In genomic region chr5:141490771-141491170, GRCh38 we compare ENCODE assay signal across 18 cellular contexts. TPM values are rescaled to one million over a fixed set of nuclear protein-coding genes. Genes with fewer than 3 reads are reported as not detected.
DNase-seq lines count a peak whose midpoint lies in the region; ATAC-seq and TF ChIP-seq lines count a peak whose summit lies in the region.
"Had no signal": no experiment of that assay in that cellular context is flagged by ENCODE, and none has a peak within 500 bp of the region (broad histone marks: within the 10 kb centered on the region; RNA-seq: fewer than 3 reads in every experiment).

No MANE protein-coding gene starts in this region.

- no peaks in the 10 kb centered on the region for H3K27me3 Mint-ChIP-seq in neural crest cell (ENCODE audit: low read depth)
- H3K27me3 Mint-ChIP-seq in activated T-helper 1 cell treated with anti-CD3 and anti-CD28 coated beads, Interleukin-12 subunit alpha, Interleukin-12 subunit beta, Interleukin-2, Interleukin-4 antibody, amounts not matched to agents 30 ng/mL and 10 ng/mL and 1 ng/mL, durations not matched to agents 14 hours and 24 hours and 36 hours (ENCODE audit: insufficient read depth) = peaks cover 38% of the 10 kb centered on the region

- H3K4me2 ChIP-seq in BLaER1 treated with 17β-estradiol and CSF1 and Interleukin-3, amounts not matched to agents 10 nM and 100 nM = peak overlapping the region; percentile 93 to 99 (median 97)

- DNase-seq in neural crest cell (ENCODE audit: low read depth, low spot score) (no peak), GM10266 (ENCODE audit: extremely low spot score) (no peak), midbrain (lab: John Stamatoyannopoulos, UW) (no peak)
- no peak for DNase-seq in activated T-helper 1 cell treated with anti-CD3 and anti-CD28 coated beads, Interleukin-12 subunit alpha, Interleukin-12 subunit beta, Interleukin-2, Interleukin-4 antibody, amounts not matched to agents 30 ng/mL and 10 ng/mL and 1 ng/mL, durations not matched to agents 14 hours and 24 hours and 36 hours (ENCODE audit: low spot score)
- DNase-seq: Caco-2, DMS53, GOT3, Karpas-422, MG63, NCI-H1092, NCI-H146, NCI-H2081, NCI-H510A treated with DMSO at 0.1 percent for 48 hours had no signal

- peak overlapping the region; percentile 52 to 77 (median 62); a peak in 18 of 20 replicates for H3K4me3 ChIP-seq in BLaER1 treated with 17β-estradiol and CSF1 and Interleukin-3, amounts not matched to agents 10 nM and 100 nM
- 0 out of 2 replicates have a peak overlapping the region, but pooled peaks have one; percentile 61 for H3K4me3 ChIP-seq in HUES6 (ENCODE audit: low read depth, low read length)
- H3K4me3 ChIP-seq: MG63 had no signal

- intact Hi-C loops in activated T-helper 1 cell treated with anti-CD3 and anti-CD28 coated beads, Interleukin-12 subunit alpha, Interleukin-12 subunit beta, Interleukin-2, Interleukin-4 antibody, amounts not matched to agents 30 ng/mL and 10 ng/mL and 1 ng/mL, durations not matched to agents 14 hours and 24 hours and 36 hours (cut with micrococcal nuclease) = no loop called here

- H3K36me3 ChIP-seq in BLaER1 treated with 17β-estradiol and CSF1 and Interleukin-3, amounts not matched to agents 10 nM and 100 nM = peaks cover 12 to 63% (median 46%) of the 10 kb centered on the region in 11 experiments
- H3K36me3 ChIP-seq in HUES6 (ENCODE audit: control insufficient read depth, insufficient read depth, low read length) = no peaks in the 10 kb centered on the region; the same call in 1 of the 2 replicates

- no peak for ATAC-seq in GM18505 (IDR thresholded peaks at IDR 0.05; ENCODE audit: unreplicated experiment)

- no peak for TF ChIP-seq POLR2A in GM18505 (IDR thresholded peaks at IDR 0.05; ENCODE audit: borderline replicate concordance, extremely low read depth, insufficient read depth, insufficient read length)

- H4K20me1 ChIP-seq in BLaER1 treated with 17β-estradiol and CSF1 and Interleukin-3, amounts not matched to agents 10 nM and 100 nM = peaks cover 0 to 54% (median 41%) of the 10 kb centered on the region in 11 experiments; a peak in 17 of 22 replicates

- TF ChIP-seq CTCF in neural crest cell (conservative IDR thresholded peaks at IDR 0.05) (no peak), GM10266 (IDR thresholded peaks at IDR 0.05; ENCODE audit: control insufficient read depth, insufficient read depth, low read depth, missing control alignments) (no peak)

- H3K4me1 ChIP-seq in BLaER1 treated with 17β-estradiol and CSF1 and Interleukin-3, amounts not matched to agents 10 nM and 100 nM = peaks cover 98 to 100% (median 100%) of the 10 kb centered on the region in 10 experiments
- H3K4me1 ChIP-seq in HUES6 (ENCODE audit: control insufficient read depth, insufficient read depth, low read length) = peaks cover 56% of the 10 kb centered on the region
- H3K4me1 ChIP-seq: Caco-2 had no signal

- peak overlapping the region; percentile 6 for H3K27ac Mint-ChIP-seq in neural crest cell (ENCODE audit: unreplicated experiment)
- no peak overlapping the region for H3K27ac Mint-ChIP-seq in activated T-helper 1 cell treated with anti-CD3 and anti-CD28 coated beads, Interleukin-12 subunit alpha, Interleukin-12 subunit beta, Interleukin-2, Interleukin-4 antibody, amounts not matched to agents 30 ng/mL and 10 ng/mL and 1 ng/mL, durations not matched to agents 14 hours and 24 hours and 36 hours

- H3K4me3 Mint-ChIP-seq in neural crest cell = peak overlapping the region; percentile 56
- no peak overlapping the region for H3K4me3 Mint-ChIP-seq in activated T-helper 1 cell treated with anti-CD3 and anti-CD28 coated beads, Interleukin-12 subunit alpha, Interleukin-12 subunit beta, Interleukin-2, Interleukin-4 antibody, amounts not matched to agents 30 ng/mL and 10 ng/mL and 1 ng/mL, durations not matched to agents 14 hours and 24 hours and 36 hours

- peaks cover 56% of the 10 kb centered on the region for H3K4me1 Mint-ChIP-seq in neural crest cell
- no peaks in the 10 kb centered on the region for H3K4me1 Mint-ChIP-seq in activated T-helper 1 cell treated with anti-CD3 and anti-CD28 coated beads, Interleukin-12 subunit alpha, Interleukin-12 subunit beta, Interleukin-2, Interleukin-4 antibody, amounts not matched to agents 30 ng/mL and 10 ng/mL and 1 ng/mL, durations not matched to agents 14 hours and 24 hours and 36 hours (ENCODE audit: low read depth)

- peak overlapping the region in 10 of 11 experiments; percentile 82 to 90 (median 86); a peak in 20 of 22 replicates for H3K9ac ChIP-seq in BLaER1 treated with 17β-estradiol and CSF1 and Interleukin-3, amounts not matched to agents 10 nM and 100 nM
- no peak overlapping the region for H3K9ac ChIP-seq in HUES6 (ENCODE audit: low read length)

- peaks cover 45% of the 10 kb centered on the region for H3K36me3 Mint-ChIP-seq in neural crest cell (ENCODE audit: low read depth)
- H3K36me3 Mint-ChIP-seq in activated T-helper 1 cell treated with anti-CD3 and anti-CD28 coated beads, Interleukin-12 subunit alpha, Interleukin-12 subunit beta, Interleukin-2, Interleukin-4 antibody, amounts not matched to agents 30 ng/mL and 10 ng/mL and 1 ng/mL, durations not matched to agents 14 hours and 24 hours and 36 hours (ENCODE audit: low read depth) = no peaks in the 10 kb centered on the region

- peaks cover 0 to 14% (median 0%) of the 10 kb centered on the region in 11 experiments; a peak in 4 of 22 replicates for H3K9me3 ChIP-seq in BLaER1 treated with 17β-estradiol and CSF1 and Interleukin-3, amounts not matched to agents 10 nM and 100 nM (replicated peaks in 1 of 11)
- no peaks in the 10 kb centered on the region for H3K9me3 ChIP-seq in HUES6 (ENCODE audit: control insufficient read depth, insufficient read depth, low read depth, low read length)
- H3K9me3 ChIP-seq: Caco-2, MG63 had no signal

- peak overlapping the region in 9 of 11 experiments; percentile 88 to 97 (median 94); a peak in 18 of 22 replicates for H3K27ac ChIP-seq in BLaER1 treated with 17β-estradiol and CSF1 and Interleukin-3, amounts not matched to agents 10 nM and 100 nM
- H3K27ac ChIP-seq in HUES6 (ENCODE audit: low read depth, low read length) (no peak overlapping the region), cingulate gyrus (ENCODE audit: low read depth, low read length) (peak overlapping the region; percentile 58)

- H3K9me3 Mint-ChIP-seq in neural crest cell = peaks cover 2% of the 10 kb centered on the region
- H3K9me3 Mint-ChIP-seq in activated T-helper 1 cell treated with anti-CD3 and anti-CD28 coated beads, Interleukin-12 subunit alpha, Interleukin-12 subunit beta, Interleukin-2, Interleukin-4 antibody, amounts not matched to agents 30 ng/mL and 10 ng/mL and 1 ng/mL, durations not matched to agents 14 hours and 24 hours and 36 hours = no peaks in the 10 kb centered on the region

- H3K27me3 ChIP-seq in BLaER1 treated with 17β-estradiol and CSF1 and Interleukin-3, amounts not matched to agents 10 nM and 100 nM = no peaks in the 10 kb centered on the region
- H3K27me3 ChIP-seq in HUES6 (ENCODE audit: control insufficient read depth, insufficient read depth, low read length) = peaks cover 75% of the 10 kb centered on the region
- H3K27me3 ChIP-seq: MG63 had no signal

RNA-seq across cellular contexts. Expression of gene PCDHGC5, which starts 1.9 kb away (rescaled TPM):
- total RNA-seq in neural crest cell = 2.2 and 3.0 TPM in 2 replicates
- not detected in 2 replicates for total RNA-seq in activated T-helper 1 cell treated with anti-CD3 and anti-CD28 coated beads, Interleukin-12 subunit alpha, Interleukin-12 subunit beta, Interleukin-2, Interleukin-4 antibody, amounts not matched to agents 30 ng/mL and 10 ng/mL and 1 ng/mL, durations not matched to agents 14 hours and 24 hours and 36 hours

RNA-seq across cellular contexts. Expression of gene PCDHGC4, which starts 5.9 kb away (rescaled TPM):
- 14.8 and 15.9 TPM in 2 replicates for total RNA-seq in neural crest cell
- total RNA-seq in activated T-helper 1 cell treated with anti-CD3 and anti-CD28 coated beads, Interleukin-12 subunit alpha, Interleukin-12 subunit beta, Interleukin-2, Interleukin-4 antibody, amounts not matched to agents 30 ng/mL and 10 ng/mL and 1 ng/mL, durations not matched to agents 14 hours and 24 hours and 36 hours = not detected in 2 replicates
- total RNA-seq: SK-MEL-5 had no signal

RNA-seq across cellular contexts. Expression of gene PCDHGC3, which starts 15.0 kb away (rescaled TPM):
- total RNA-seq in neural crest cell = 98.2 and 107 TPM in 2 replicates
- 0.31 and 0.32 TPM in 2 replicates for total RNA-seq in activated T-helper 1 cell treated with anti-CD3 and anti-CD28 coated beads, Interleukin-12 subunit alpha, Interleukin-12 subunit beta, Interleukin-2, Interleukin-4 antibody, amounts not matched to agents 30 ng/mL and 10 ng/mL and 1 ng/mL, durations not matched to agents 14 hours and 24 hours and 36 hours

Comparison
In these comparisons a context has a peak if more than half of its experiments do, and no peak if none do; other contexts are left out.
1. RNA of gene PCDHGC4, which starts 5.9 kb away (total RNA-seq): 14.8 to 15.9 TPM in neural crest cell; not detected in activated T-helper 1 cell treated with anti-CD3 and anti-CD28 coated beads, Interleukin-12 subunit alpha, Interleukin-12 subunit beta, Interleukin-2, Interleukin-4 antibody, amounts not matched to agents 30 ng/mL and 10 ng/mL and 1 ng/mL, durations not matched to agents 14 hours and 24 hours and 36 hours; every median in the first group is over 10 times any median in the second.
2. RNA of gene PCDHGC3, which starts 15.0 kb away (total RNA-seq): 98.2 to 107 TPM in neural crest cell; 0.31 to 0.32 TPM in activated T-helper 1 cell treated with anti-CD3 and anti-CD28 coated beads, Interleukin-12 subunit alpha, Interleukin-12 subunit beta, Interleukin-2, Interleukin-4 antibody, amounts not matched to agents 30 ng/mL and 10 ng/mL and 1 ng/mL, durations not matched to agents 14 hours and 24 hours and 36 hours; every median in the first group is over 10 times any median in the second.